ENCODE assay signal across 8 cellular contexts in genomic region chr17:8124350-8125195, GRCh38. TPM values are rescaled to one million over a fixed set of nuclear protein-coding genes. Genes with fewer than 3 reads are reported as not detected.
DNase-seq lines count a peak whose midpoint lies in the region; ATAC-seq and TF ChIP-seq lines count a peak whose summit lies in the region.

No MANE protein-coding gene starts in this region.

- POLR2A ChIA-PET in activated CD4-positive, alpha-beta T cell treated with anti-CD3 and anti-CD28 coated beads, Interleukin-2, amount 10 ng/mL, durations not matched to agents 7 days and 5 days (lab: Charles Lee), result no interaction called here

- no peak for TF ChIP-seq CTCF in foreskin fibroblast (IDR thresholded peaks at IDR 0.05; ENCODE audit: low read depth, low read length)

- H3K4me3 Mint-ChIP-seq in activated CD4-positive, alpha-beta T cell treated with anti-CD3 and anti-CD28 coated beads, Interleukin-2, amount 10 ng/mL, durations not matched to agents 7 days and 5 days, result peak overlapping the region; percentile 86

- peaks cover 65% of the 10 kb centered on the region for H3K4me1 Mint-ChIP-seq in activated CD4-positive, alpha-beta T cell treated with anti-CD3 and anti-CD28 coated beads, Interleukin-2, amount 10 ng/mL, durations not matched to agents 7 days and 5 days

- H3K9me3 Mint-ChIP-seq in activated CD4-positive, alpha-beta T cell treated with anti-CD3 and anti-CD28 coated beads, Interleukin-2, amount 10 ng/mL, durations not matched to agents 7 days and 5 days, result no peaks in the 10 kb centered on the region

- H3K36me3 Mint-ChIP-seq in activated CD4-positive, alpha-beta T cell treated with anti-CD3 and anti-CD28 coated beads, Interleukin-2, amount 10 ng/mL, durations not matched to agents 7 days and 5 days (ENCODE audit: low read depth), result peaks cover 3% of the 10 kb centered on the region

- DNase-seq in Ammon's horn (ENCODE audit: low spot score) (peak; percentile 43), HK-2 (ENCODE audit: unreplicated experiment) (peak; percentile 32), foreskin fibroblast (peak in 1 of 2 donors; percentile 65)
- no peak for DNase-seq in activated CD4-positive, alpha-beta T cell treated with anti-CD3 and anti-CD28 coated beads, Interleukin-2, amount 10 ng/mL, durations not matched to agents 7 days and 5 days
- DNase-seq in stimulated activated CD4-positive, alpha-beta T cell treated with anti-CD3 and anti-CD28 coated beads, Interleukin-1b, Interleukin-23, amount 100 ng/mL, for 48 hours, result peak; percentile 31

- no peak for ATAC-seq in GM21367 (IDR thresholded peaks at IDR 0.05; ENCODE audit: unreplicated experiment)
- no peak for ATAC-seq in GM18502 (IDR thresholded peaks at IDR 0.05; ENCODE audit: poor library complexity, unreplicated experiment)
- no peak for ATAC-seq in activated CD4-positive, CD25-positive, alpha-beta regulatory T cell treated with anti-CD3 and anti-CD28 coated beads, Interleukin-2, amount 50 U/mL, for 24 hours

- peak overlapping the region; percentile 16 for H3K27ac Mint-ChIP-seq in activated CD4-positive, alpha-beta T cell treated with anti-CD3 and anti-CD28 coated beads, Interleukin-2, amount 10 ng/mL, durations not matched to agents 7 days and 5 days

- peaks cover 48% of the 10 kb centered on the region for H3K27me3 Mint-ChIP-seq in activated CD4-positive, alpha-beta T cell treated with anti-CD3 and anti-CD28 coated beads, Interleukin-2, amount 10 ng/mL, durations not matched to agents 7 days and 5 days

- H3K4me3 ChIP-seq in foreskin fibroblast (ENCODE audit: low read depth in 1 of 2, low read length in 2 of 2), result peak overlapping the region; percentile 66 to 71

- CTCF ChIA-PET in activated CD4-positive, alpha-beta T cell treated with anti-CD3 and anti-CD28 coated beads, Interleukin-2, amount 10 ng/mL, durations not matched to agents 7 days and 5 days (lab: Charles Lee), result interaction anchor here (0.5 to 4.0 kb wide), 12 partner anchors 11 to 1597 kb away, joined by 3 to 27 read pairs (median 3); no protein-coding TSS in a partner anchor

RNA-seq across cellular contexts. Expression of gene HES7, which starts 0.7 kb away (rescaled TPM):
- under 1 TPM; 0.15 to 0.20 TPM for total RNA-seq in activated CD4-positive, alpha-beta T cell treated with anti-CD3 and anti-CD28 coated beads, Interleukin-2, amount 10 ng/mL, durations not matched to agents 7 days and 5 days

RNA-seq across cellular contexts. Expression of gene ALOXE3, which starts 6.3 kb away (rescaled TPM):
- total RNA-seq in activated CD4-positive, alpha-beta T cell treated with anti-CD3 and anti-CD28 coated beads, Interleukin-2, amount 10 ng/mL, durations not matched to agents 7 days and 5 days, result not detected

RNA-seq across cellular contexts. Expression of gene PER1, which starts 27.6 kb away (rescaled TPM):
- total RNA-seq in activated CD4-positive, alpha-beta T cell treated with anti-CD3 and anti-CD28 coated beads, Interleukin-2, amount 10 ng/mL, durations not matched to agents 7 days and 5 days, result 10 to 100 TPM; 26.9 to 28.7 TPM

RNA-seq across cellular contexts. Expression of gene ALOX12B, which starts 37.1 kb away (rescaled TPM):
- under 1 TPM; 0.27 to 0.31 TPM for total RNA-seq in activated CD4-positive, alpha-beta T cell treated with anti-CD3 and anti-CD28 coated beads, Interleukin-2, amount 10 ng/mL, durations not matched to agents 7 days and 5 days

RNA-seq across cellular contexts. Expression of gene VAMP2, which starts 38.2 kb away (rescaled TPM):
- 10 to 100 TPM; 71.1 to 79.1 TPM for total RNA-seq in activated CD4-positive, alpha-beta T cell treated with anti-CD3 and anti-CD28 coated beads, Interleukin-2, amount 10 ng/mL, durations not matched to agents 7 days and 5 days
